1 cellular context compared by ENCODE assay signal in genomic region chr19:58060231-58060630, GRCh38.
TF ChIP-seq lines count a peak whose summit lies in the region.

No MANE protein-coding gene starts in this region.

TF ChIP-seq in H1, 55 proteins besides CTCF, POLR2A, EP300 and RAD21:
- TF ChIP-seq KDM5A (IDR thresholded peaks at IDR 0.05; ENCODE audit: low read length) (no peak), CHD1 (IDR thresholded peaks at IDR 0.05; ENCODE audit: low read depth, low read length) (no peak), GABPA (IDR thresholded peaks at IDR 0.05; ENCODE audit: borderline replicate concordance, insufficient read depth, low read length) (no peak), RNF2 (IDR thresholded peaks at IDR 0.05; ENCODE audit: borderline replicate concordance, low read depth, low read length, missing control alignments, poor library complexity, severe bottlenecking) (no peak), GTF2F1 (IDR thresholded peaks at IDR 0.05; ENCODE audit: borderline replicate concordance, low read depth, low read length) (no peak), ASH2L (IDR thresholded peaks at IDR 0.05; ENCODE audit: low read length) (no peak), BRCA1 (IDR thresholded peaks at IDR 0.05; ENCODE audit: low read depth, low read length) (no peak), CBX8 (IDR thresholded peaks at IDR 0.05; ENCODE audit: borderline replicate concordance, low read depth, low read length) (no peak), CREB1 (IDR thresholded peaks at IDR 0.05) (no peak), SIRT6 (IDR thresholded peaks at IDR 0.05; ENCODE audit: low read length) (no peak), POU5F1 (IDR thresholded peaks at IDR 0.05; ENCODE audit: low read depth, low read length) (no peak), SIX5 (IDR thresholded peaks at IDR 0.05; ENCODE audit: low read depth, low read length) (no peak), FOSL1 (IDR thresholded peaks at IDR 0.05; ENCODE audit: insufficient read depth, low read depth, low read length) (no peak), BCL11A (IDR thresholded peaks at IDR 0.05; ENCODE audit: low read depth in 2 of 2, low read length in 2 of 2) (no peak), SP1 (IDR thresholded peaks at IDR 0.05; ENCODE audit: low read depth, low read length) (no peak), CEBPB (IDR thresholded peaks at IDR 0.05; ENCODE audit: low read depth, low read length) (no peak), TAF1 (IDR thresholded peaks at IDR 0.05; ENCODE audit: low read depth, low read length) (no peak), JUND (IDR thresholded peaks at IDR 0.05; ENCODE audit: low read length) (no peak)
